Comparison of ENCODE assay signal across 16 cellular contexts in genomic region chr19:2246801-2247361, GRCh38. TPM values are rescaled to one million over a fixed set of nuclear protein-coding genes. Genes with fewer than 3 reads are reported as not detected.
A peak's percentile ranks its signal among the peaks of the same experiment; 100 is the strongest.
DNase-seq lines count a peak whose midpoint lies in the region; ATAC-seq and TF ChIP-seq lines count a peak whose summit lies in the region.
"Had no signal": no experiment of that assay in that cellular context is flagged by ENCODE, and none has a peak within 500 bp of the region (broad histone marks: within the 10 kb centered on the region; RNA-seq: fewer than 3 reads in every experiment).

No MANE protein-coding gene starts in this region.

- CTCF ChIA-PET in CD4-positive, alpha-beta memory T cell (lab: Charles Lee; ENCODE audit: partially characterized antibody), result no interaction called here
- CTCF ChIA-PET in activated CD8-positive, alpha-beta T cell treated with anti-CD3 and anti-CD28 coated beads for 36 hours (lab: Charles Lee), result no interaction called here
- CTCF ChIA-PET in activated naive CD4-positive, alpha-beta T cell treated with anti-CD3 and anti-CD28 coated beads for 36 hours (lab: Charles Lee), result no interaction called here

- POLR2A ChIA-PET in CD4-positive, alpha-beta memory T cell (lab: Charles Lee; ENCODE audit: partially characterized antibody), result interaction anchor here (1.1 kb wide), 1 partner anchor 81 kb away, joined by 3 read pairs; the partner anchor contains the start of gene LSM7
- POLR2A ChIA-PET in activated CD8-positive, alpha-beta T cell treated with anti-CD3 and anti-CD28 coated beads for 36 hours (lab: Charles Lee), result interaction anchor here (1.9 to 10.4 kb wide), 2 partner anchors 9 kb away, joined by 10 to 202 read pairs; partner anchors contain the start of genes AMH and JSRP1

- H3K27me3 Mint-ChIP-seq in CD4-positive, alpha-beta memory T cell, result no peaks in the 10 kb centered on the region
- H3K27me3 Mint-ChIP-seq in activated CD8-positive, alpha-beta T cell treated with anti-CD3 and anti-CD28 coated beads for 36 hours, result no peaks in the 10 kb centered on the region
- peaks cover 1% of the 10 kb centered on the region for H3K27me3 Mint-ChIP-seq in activated naive CD4-positive, alpha-beta T cell treated with anti-CD3 and anti-CD28 coated beads for 36 hours (ENCODE audit: low read depth)

- peak; percentile 6 for ATAC-seq in left lung
- ATAC-seq in activated CD8-positive, alpha-beta T cell treated with anti-CD3 and anti-CD28 coated beads for 36 hours, result no peak
- ATAC-seq: activated CD4-positive, CD25-positive, alpha-beta regulatory T cell treated with anti-CD3 and anti-CD28 coated beads, Interleukin-2, amount 50 U/mL, for 24 hours had no signal

- peaks cover 7 to 19% (median 8%) of the 10 kb centered on the region in 4 donors for H3K4me1 Mint-ChIP-seq in CD4-positive, alpha-beta memory T cell
- H3K4me1 Mint-ChIP-seq in activated CD8-positive, alpha-beta T cell treated with anti-CD3 and anti-CD28 coated beads for 36 hours (ENCODE audit: low read depth), result peaks cover 9% of the 10 kb centered on the region
- peaks cover 12% of the 10 kb centered on the region for H3K4me1 Mint-ChIP-seq in activated naive CD4-positive, alpha-beta T cell treated with anti-CD3 and anti-CD28 coated beads for 36 hours (ENCODE audit: low read depth)

- H3K27me3 ChIP-seq in MG63 (no peaks in the 10 kb centered on the region), left lung (peaks cover 28 to 29% of the 10 kb centered on the region in 2 donors)
- H3K27me3 ChIP-seq in CD4-positive, alpha-beta memory T cell (ENCODE audit: insufficient read depth, low read length), result peaks cover 4% of the 10 kb centered on the region
- H3K27me3 ChIP-seq: neural progenitor cell had no signal

- peaks cover 10 to 38% of the 10 kb centered on the region in 2 donors for H3K4me1 ChIP-seq in left lung
- H3K4me1 ChIP-seq in CD4-positive, alpha-beta memory T cell (ENCODE audit: insufficient read depth, low read length), result peaks cover 32% of the 10 kb centered on the region
- H3K4me1 ChIP-seq: neural progenitor cell had no signal

- no peaks in the 10 kb centered on the region for H3K9me3 ChIP-seq in MG63
- no peaks in the 10 kb centered on the region for H3K9me3 ChIP-seq in left lung
- no peaks in the 10 kb centered on the region for H3K9me3 ChIP-seq in CD4-positive, alpha-beta memory T cell (ENCODE audit: control insufficient read depth in 1 of 2, low read length in 2 of 2)
- H3K9me3 ChIP-seq: BLaER1, breast epithelium, vagina had no signal

- no peak overlapping the region for H3K27ac Mint-ChIP-seq in CD4-positive, alpha-beta memory T cell
- no peak overlapping the region for H3K27ac Mint-ChIP-seq in activated CD8-positive, alpha-beta T cell treated with anti-CD3 and anti-CD28 coated beads for 36 hours
- no peak overlapping the region for H3K27ac Mint-ChIP-seq in activated naive CD4-positive, alpha-beta T cell treated with anti-CD3 and anti-CD28 coated beads for 36 hours
- H3K27ac Mint-ChIP-seq: activated T-helper 1 cell treated with anti-CD3 and anti-CD28 coated beads, Interleukin-12 subunit alpha, Interleukin-12 subunit beta, Interleukin-2, Interleukin-4 antibody, amounts not matched to agents 30 ng/mL and 10 ng/mL and 1 ng/mL, durations not matched to agents 14 hours and 24 hours and 36 hours; neural progenitor cell had no signal

- peaks cover 16% of the 10 kb centered on the region for H3K36me3 ChIP-seq in MG63
- peaks cover 11 to 66% of the 10 kb centered on the region in 2 donors for H3K36me3 ChIP-seq in left lung
- peaks cover 56% of the 10 kb centered on the region for H3K36me3 ChIP-seq in CD4-positive, alpha-beta memory T cell (ENCODE audit: insufficient read depth, low read length)
- H3K36me3 ChIP-seq: neural progenitor cell had no signal

- H3K4me3 Mint-ChIP-seq in CD4-positive, alpha-beta memory T cell, result no peak overlapping the region
- H3K4me3 Mint-ChIP-seq in activated CD8-positive, alpha-beta T cell treated with anti-CD3 and anti-CD28 coated beads for 36 hours, result no peak overlapping the region
- H3K4me3 Mint-ChIP-seq in activated naive CD4-positive, alpha-beta T cell treated with anti-CD3 and anti-CD28 coated beads for 36 hours, result no peak overlapping the region
- H3K4me3 Mint-ChIP-seq: activated T-helper 1 cell treated with anti-CD3 and anti-CD28 coated beads, Interleukin-12 subunit alpha, Interleukin-12 subunit beta, Interleukin-2, Interleukin-4 antibody, amounts not matched to agents 30 ng/mL and 10 ng/mL and 1 ng/mL, durations not matched to agents 14 hours and 24 hours and 36 hours; neural progenitor cell had no signal

- H3K27ac ChIP-seq in left lung, result no peak overlapping the region
- no peak overlapping the region for H3K27ac ChIP-seq in CD4-positive, alpha-beta memory T cell (ENCODE audit: low read depth, low read length)
- H3K27ac ChIP-seq: BLaER1, breast epithelium, neural progenitor cell, vagina had no signal

- DNase-seq in AG10803 (ENCODE audit: low read depth), result peak; percentile 36
- peak; percentile 68 for DNase-seq in MG63
- peak; percentile 50 for DNase-seq in dermis blood vessel endothelial cell
- no peak for DNase-seq in left lung
- no peak for DNase-seq in CD4-positive, alpha-beta memory T cell
- no peak for DNase-seq in activated CD8-positive, alpha-beta T cell treated with anti-CD3 and anti-CD28 coated beads for 36 hours
- no peak for DNase-seq in activated naive CD4-positive, alpha-beta T cell treated with anti-CD3 and anti-CD28 coated beads for 36 hours
- no peak for DNase-seq in effector CD4-positive, alpha-beta T cell
- DNase-seq: kidney glomerular epithelial cell, NCI-H2227 treated with DMSO at 0.1 percent for 48 hours had no signal

- no peaks in the 10 kb centered on the region for H3K9me3 Mint-ChIP-seq in CD4-positive, alpha-beta memory T cell
- H3K9me3 Mint-ChIP-seq in activated CD8-positive, alpha-beta T cell treated with anti-CD3 and anti-CD28 coated beads for 36 hours, result no peaks in the 10 kb centered on the region
- no peaks in the 10 kb centered on the region for H3K9me3 Mint-ChIP-seq in activated naive CD4-positive, alpha-beta T cell treated with anti-CD3 and anti-CD28 coated beads for 36 hours
- H3K9me3 Mint-ChIP-seq: activated T-helper 1 cell treated with anti-CD3 and anti-CD28 coated beads, Interleukin-12 subunit alpha, Interleukin-12 subunit beta, Interleukin-2, Interleukin-4 antibody, amounts not matched to agents 30 ng/mL and 10 ng/mL and 1 ng/mL, durations not matched to agents 14 hours and 24 hours and 36 hours; neural progenitor cell had no signal

- H3K4me3 ChIP-seq in AG10803 (ENCODE audit: low read length) (no peak overlapping the region), MG63 (no peak overlapping the region), left lung (no peak overlapping the region)
- no peak overlapping the region for H3K4me3 ChIP-seq in CD4-positive, alpha-beta memory T cell (ENCODE audit: low read length in 2 of 2)
- H3K4me3 ChIP-seq: BLaER1, breast epithelium, neural progenitor cell, vagina had no signal

- H3K36me3 Mint-ChIP-seq in CD4-positive, alpha-beta memory T cell, result peaks cover 21 to 27% of the 10 kb centered on the region in 2 donors
- H3K36me3 Mint-ChIP-seq in activated CD8-positive, alpha-beta T cell treated with anti-CD3 and anti-CD28 coated beads for 36 hours (ENCODE audit: low read depth), result peaks cover 22% of the 10 kb centered on the region
- peaks cover 18% of the 10 kb centered on the region for H3K36me3 Mint-ChIP-seq in activated naive CD4-positive, alpha-beta T cell treated with anti-CD3 and anti-CD28 coated beads for 36 hours (ENCODE audit: low read depth)
- H3K36me3 Mint-ChIP-seq: neural progenitor cell had no signal

- intact Hi-C loops in left lung (cut with DNase I), result no loop called here
- intact Hi-C loops in CD4-positive, alpha-beta memory T cell (cut with micrococcal nuclease), result no loop called here
- intact Hi-C loops in activated CD8-positive, alpha-beta T cell treated with anti-CD3 and anti-CD28 coated beads for 36 hours (cut with micrococcal nuclease), result no loop called here
- intact Hi-C loops in activated naive CD4-positive, alpha-beta T cell treated with anti-CD3 and anti-CD28 coated beads for 36 hours (cut with micrococcal nuclease), result no loop called here

- TF ChIP-seq CTCF in AG10803 (conservative IDR thresholded peaks at IDR 0.05; ENCODE audit: low read length), result no peak
- no peak for TF ChIP-seq CTCF in left lung (IDR thresholded peaks at IDR 0.05)
- TF ChIP-seq CTCF in activated CD8-positive, alpha-beta T cell treated with anti-CD3 and anti-CD28 coated beads for 36 hours (IDR thresholded peaks at IDR 0.05), result no peak

RNA-seq across cellular contexts. Expression of gene AMH, which starts 2.2 kb away (rescaled TPM):
- 0.49 and 4.1 TPM in 2 replicates for total RNA-seq in MG63 (2014; rRNA removed; shearing (Covaris generic); ENCODE audit: low replicate concordance)
- total RNA-seq in dermis blood vessel endothelial cell, result 1.3 and 1.5 TPM in 2 replicates
- total RNA-seq in left lung, result 1 to 10 TPM; 1.1 TPM
- 10 to 100 TPM in 1 of 2 experiments, 1 to 10 TPM in 1; 7.5 to 12.7 TPM for total RNA-seq in CD4-positive, alpha-beta memory T cell
- not detected for polyA plus RNA-seq in CD4-positive, alpha-beta memory T cell
- total RNA-seq in activated CD8-positive, alpha-beta T cell treated with anti-CD3 and anti-CD28 coated beads for 36 hours, result 1 to 10 TPM; 4.5 to 6.1 TPM
- 1 to 10 TPM; 2.6 to 4.0 TPM for total RNA-seq in activated naive CD4-positive, alpha-beta T cell treated with anti-CD3 and anti-CD28 coated beads for 36 hours

RNA-seq across cellular contexts. Expression of gene JSRP1, which starts 9.3 kb away (rescaled TPM):
- not detected in 2 replicates for total RNA-seq in MG63 (2014; rRNA removed; shearing (Covaris generic); ENCODE audit: low replicate concordance)
- total RNA-seq in dermis blood vessel endothelial cell (0.17 TPM in 1 of 2 replicates, not detected in the other), left lung (1 to 10 TPM in 1 of 2 donors, under 1 TPM in 1; 0.65 to 1.1 TPM)
- 1 to 10 TPM; 1.3 to 1.5 TPM for total RNA-seq in CD4-positive, alpha-beta memory T cell
- polyA plus RNA-seq in CD4-positive, alpha-beta memory T cell, result 1 to 10 TPM; 1.1 to 1.7 TPM
- total RNA-seq in activated CD8-positive, alpha-beta T cell treated with anti-CD3 and anti-CD28 coated beads for 36 hours, result 1 to 10 TPM; 1.0 TPM
- under 1 TPM; 0.55 to 0.81 TPM for total RNA-seq in activated naive CD4-positive, alpha-beta T cell treated with anti-CD3 and anti-CD28 coated beads for 36 hours
- total RNA-seq: activated T-helper 1 cell treated with anti-CD3 and anti-CD28 coated beads, Interleukin-12 subunit alpha, Interleukin-12 subunit beta, Interleukin-2, Interleukin-4 antibody, amounts not matched to agents 30 ng/mL and 10 ng/mL and 1 ng/mL, durations not matched to agents 14 hours and 24 hours and 36 hours; vagina had no signal

RNA-seq across cellular contexts. Expression of gene SF3A2, which starts 10.3 kb away (rescaled TPM):
- 5.5 and 23.7 TPM in 2 replicates for total RNA-seq in MG63 (2014; rRNA removed; shearing (Covaris generic); ENCODE audit: low replicate concordance)
- total RNA-seq in dermis blood vessel endothelial cell (43.4 and 93.6 TPM in 2 replicates), left lung (10 to 100 TPM; 50.1 to 57.8 TPM)
- total RNA-seq in CD4-positive, alpha-beta memory T cell, result 100 to 1,000 TPM; 140 to 141 TPM
- 10 to 100 TPM in 1 of 2 donors, 1 to 10 TPM in 1; 8.3 to 37.8 TPM for polyA plus RNA-seq in CD4-positive, alpha-beta memory T cell
- 100 to 1,000 TPM; 157 to 163 TPM for total RNA-seq in activated CD8-positive, alpha-beta T cell treated with anti-CD3 and anti-CD28 coated beads for 36 hours
- 100 to 1,000 TPM; 154 to 158 TPM for total RNA-seq in activated naive CD4-positive, alpha-beta T cell treated with anti-CD3 and anti-CD28 coated beads for 36 hours

RNA-seq across cellular contexts. Expression of gene PLEKHJ1, which starts 10.8 kb away (rescaled TPM):
- 23.1 and 25.6 TPM in 2 replicates for total RNA-seq in MG63 (2014; rRNA removed; shearing (Covaris generic); ENCODE audit: low replicate concordance)
- total RNA-seq in dermis blood vessel endothelial cell, result 64.0 and 84.9 TPM in 2 replicates
- total RNA-seq in left lung, result 10 to 100 TPM; 61.1 to 74.4 TPM
- total RNA-seq in CD4-positive, alpha-beta memory T cell, result 10 to 100 TPM; 64.9 to 65.3 TPM
- 100 to 1,000 TPM; 105 to 119 TPM for polyA plus RNA-seq in CD4-positive, alpha-beta memory T cell
- 10 to 100 TPM; 65.3 to 72.8 TPM for total RNA-seq in activated CD8-positive, alpha-beta T cell treated with anti-CD3 and anti-CD28 coated beads for 36 hours
- total RNA-seq in activated naive CD4-positive, alpha-beta T cell treated with anti-CD3 and anti-CD28 coated beads for 36 hours, result 10 to 100 TPM; 56.9 to 60.6 TPM

RNA-seq across cellular contexts. Expression of gene PEAK3, which starts 35.1 kb away (rescaled TPM):
- total RNA-seq in MG63 (2014; rRNA removed; shearing (Covaris generic); ENCODE audit: low replicate concordance), result not detected in 2 replicates
- total RNA-seq in dermis blood vessel endothelial cell (0.17 and 0.19 TPM in 2 replicates), left lung (1 to 10 TPM; 1.0 to 8.5 TPM)
- total RNA-seq in CD4-positive, alpha-beta memory T cell, result under 1 TPM in 1 of 2 experiments, not detected in 1; 0.11 TPM
- under 1 TPM; 0.07 TPM for polyA plus RNA-seq in CD4-positive, alpha-beta memory T cell
- not detected for total RNA-seq in activated CD8-positive, alpha-beta T cell treated with anti-CD3 and anti-CD28 coated beads for 36 hours
- not detected for total RNA-seq in activated naive CD4-positive, alpha-beta T cell treated with anti-CD3 and anti-CD28 coated beads for 36 hours

Comparison
In these comparisons a context has a peak if more than half of its experiments do, and no peak if none do; other contexts are left out.
1. DNase-seq: peak in AG10803 (single experiment), MG63 (single experiment) and dermis blood vessel endothelial cell (single experiment); none in left lung (0 of 2), CD4-positive, alpha-beta memory T cell (0 of 5), activated CD8-positive, alpha-beta T cell treated with anti-CD3 and anti-CD28 coated beads for 36 hours (single experiment), activated naive CD4-positive, alpha-beta T cell treated with anti-CD3 and anti-CD28 coated beads for 36 hours (single experiment) and effector CD4-positive, alpha-beta T cell (single experiment).